In genomic region chr18:12038661-12039417, GRCh38 we compare ENCODE assay signal across 1 cellular context.
TF ChIP-seq lines count a peak whose summit lies in the region.

No MANE protein-coding gene starts in this region.

TF ChIP-seq in K562, 482 proteins besides CTCF, POLR2A, EP300 and RAD21 (continued from another document and continues in another):
- TF ChIP-seq E2F5 (CRISPR knock-in tag; IDR thresholded peaks at IDR 0.05) = no peak
- no peak for TF ChIP-seq NEUROD1 (IDR thresholded peaks at IDR 0.05; ENCODE audit: borderline replicate concordance, low read depth, low read length, partially characterized antibody)
- no peak for TF ChIP-seq PTTG1 (tag; IDR thresholded peaks at IDR 0.05; ENCODE audit: low read depth)
- no peak for TF ChIP-seq PPARD (CRISPR knock-in tag; IDR thresholded peaks at IDR 0.05)
- no peak for TF ChIP-seq HNRNPLL (IDR thresholded peaks at IDR 0.05; ENCODE audit: low read depth, low read length, poor library complexity, severe bottlenecking)
- TF ChIP-seq PHF20 (IDR thresholded peaks at IDR 0.05; ENCODE audit: partially characterized antibody) = no peak
- TF ChIP-seq ESRRA (IDR thresholded peaks at IDR 0.05; ENCODE audit: borderline replicate concordance, low read depth) = peak; percentile 41; the same call in 1 of the 2 replicates
- no peak for TF ChIP-seq NCOA2 (IDR thresholded peaks at IDR 0.05; ENCODE audit: partially characterized antibody in 2 of 2)
- TF ChIP-seq ESRRB (CRISPR knock-in tag; IDR thresholded peaks at IDR 0.05; ENCODE audit: borderline replicate concordance) = no peak
- no peak for TF ChIP-seq SRSF3 (IDR thresholded peaks at IDR 0.05; ENCODE audit: insufficient read depth, low read length)
- no peak for TF ChIP-seq CREB3L1 (IDR thresholded peaks at IDR 0.05; ENCODE audit: borderline replicate concordance, low read depth)
- no peak for TF ChIP-seq GATA2 (CRISPR knock-in tag; IDR thresholded peaks at IDR 0.05)
- no peak for TF ChIP-seq GABPB1 (CRISPR knock-in tag; IDR thresholded peaks at IDR 0.05)
- no peak for TF ChIP-seq NFYB (IDR thresholded peaks at IDR 0.05; ENCODE audit: extremely low read depth, insufficient read length)
- TF ChIP-seq ATF4 (CRISPR knock-in tag; IDR thresholded peaks at IDR 0.05) = no peak
- TF ChIP-seq ETS1 (conservative IDR thresholded peaks at IDR 0.05; ENCODE audit: control insufficient read depth, low read depth, low read length) = no peak
- TF ChIP-seq RBM14 (IDR thresholded peaks at IDR 0.05; ENCODE audit: borderline replicate concordance, insufficient read depth, low read depth, low read length) = no peak
- no peak for TF ChIP-seq FOXM1 (IDR thresholded peaks at IDR 0.05; ENCODE audit: low read depth)
- TF ChIP-seq FOXM1 (CRISPR knock-in tag; IDR thresholded peaks at IDR 0.05; ENCODE audit: low read depth) = no peak
- no peak for TF ChIP-seq FUS (optimal IDR thresholded peaks at IDR 0.05; ENCODE audit: low read depth, low read length)
- TF ChIP-seq MYNN (IDR thresholded peaks at IDR 0.05) = no peak
- TF ChIP-seq MYNN (CRISPR knock-in tag; IDR thresholded peaks at IDR 0.05) = no peak
- no peak for TF ChIP-seq ZEB2 (IDR thresholded peaks at IDR 0.05)
- no peak for TF ChIP-seq FOSL1 (tag; conservative IDR thresholded peaks at IDR 0.05)
- no peak for TF ChIP-seq E4F1 (CRISPR knock-in tag; IDR thresholded peaks at IDR 0.05; ENCODE audit: borderline replicate concordance)
- no peak for TF ChIP-seq AFF1 (IDR thresholded peaks at IDR 0.05; ENCODE audit: low read depth in 1 of 2, partially characterized antibody in 2 of 2)
- no peak for TF ChIP-seq ETS2 (tag; IDR thresholded peaks at IDR 0.05; ENCODE audit: borderline replicate concordance, poor library complexity, severe bottlenecking)
- no peak for TF ChIP-seq DDX20 (tag; IDR thresholded peaks at IDR 0.05; ENCODE audit: low read depth)
- TF ChIP-seq ZNF780A (CRISPR knock-in tag; IDR thresholded peaks at IDR 0.05) = no peak
- TF ChIP-seq BCLAF1 (IDR thresholded peaks at IDR 0.05; ENCODE audit: borderline replicate concordance in 1 of 2, control insufficient read depth in 1 of 2, low read depth in 2 of 2, low read length in 1 of 2) = no peak
- no peak for TF ChIP-seq SP2 (IDR thresholded peaks at IDR 0.05; ENCODE audit: extremely low read depth, low read depth, low read length, poor library complexity, severe bottlenecking)
- TF ChIP-seq MBD1 (CRISPR knock-in tag; IDR thresholded peaks at IDR 0.05) = no peak
- no peak for TF ChIP-seq KLF13 (tag; IDR thresholded peaks at IDR 0.05; ENCODE audit: borderline replicate concordance, low read depth)
- TF ChIP-seq ZNF384 (IDR thresholded peaks at IDR 0.05; ENCODE audit: low read depth, low read length) = 0 out of 2 replicates have a peak, but pooled peaks have one; percentile 14
- no peak for TF ChIP-seq MXD1 (CRISPR knock-in tag; IDR thresholded peaks at IDR 0.05; ENCODE audit: borderline replicate concordance, poor library complexity, severe bottlenecking)
- peak; percentile 68; the same call in 1 of the 2 replicates for TF ChIP-seq ZHX1 (conservative IDR thresholded peaks at IDR 0.05; ENCODE audit: low read length)
- TF ChIP-seq ARID2 (IDR thresholded peaks at IDR 0.05) = peak; percentile 85
- TF ChIP-seq SMAD2 (IDR thresholded peaks at IDR 0.05; ENCODE audit: low read depth, low read length) = no peak
- TF ChIP-seq STAT5A (IDR thresholded peaks at IDR 0.05; ENCODE audit: borderline replicate concordance, low read length) = no peak
- 0 out of 2 replicates have a peak, but pooled peaks have one; percentile 16 for TF ChIP-seq ATF7 (IDR thresholded peaks at IDR 0.05)
- TF ChIP-seq BRF2 (IDR thresholded peaks at IDR 0.05; ENCODE audit: borderline replicate concordance, insufficient read depth, insufficient read length) = no peak
